In the genomic region with DNA sequence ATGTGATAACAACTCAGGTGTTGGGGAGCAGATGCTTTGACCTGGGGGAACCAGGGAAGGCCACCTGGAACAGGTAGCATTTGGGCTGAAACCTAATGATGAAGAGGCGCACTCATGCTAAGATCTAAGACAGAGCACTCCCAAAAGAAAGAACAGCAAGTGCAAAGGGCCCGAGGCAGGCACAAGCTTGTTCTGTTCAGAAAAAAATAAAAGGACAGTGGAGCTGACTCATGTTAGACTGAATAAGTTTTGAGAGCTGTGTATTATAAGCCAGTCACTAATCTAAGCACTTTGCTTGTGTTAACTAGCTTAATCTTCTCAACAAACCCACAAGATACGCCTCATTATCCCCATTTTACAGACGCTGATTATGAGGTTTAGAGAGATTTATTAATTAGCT, we compare ENCODE assay signal across 23 cellular contexts.
DNase-seq lines count a peak whose midpoint lies in the region; ATAC-seq, FAIRE-seq and TF ChIP-seq lines count a peak whose summit lies in the region.
"Had no signal": no experiment of that assay in that cellular context is flagged by ENCODE, and none has a peak within 500 bp of the region (broad histone marks: within the 10 kb centered on the region; RNA-seq: fewer than 3 reads in every experiment).

No MANE protein-coding gene starts in this region.

- H3K27ac ChIP-seq in HEK293 (ENCODE audit: extremely low read depth, low read depth, low read length) (no peak overlapping the region), K562 (ENCODE audit: extremely low read depth, low read depth, low read length) (no peak overlapping the region), foreskin keratinocyte (no peak overlapping the region), upper lobe of right lung (no peak overlapping the region), substantia nigra (ENCODE audit: low read depth, low read length, poor library complexity, severe bottlenecking) (no peak overlapping the region)
- H3K27ac ChIP-seq: 22Rv1; A549; BLaER1 treated with 17β-estradiol and CSF1 and Interleukin-3, amounts not matched to agents 10 nM and 100 nM; C4-2B had no signal

- H3K4me3 ChIP-seq in HEK293 (ENCODE audit: low read depth, low read length) (no peak overlapping the region), K562 (no peak overlapping the region), epithelial cell of esophagus (ENCODE audit: low read length) (no peak overlapping the region), upper lobe of right lung (no peak overlapping the region)
- H3K4me3 ChIP-seq: A549; BLaER1 treated with 17β-estradiol and CSF1 and Interleukin-3, amounts not matched to agents 10 nM and 100 nM had no signal

- CTCF ChIA-PET in HEK293 (lab: Yijun Ruan, JAX): no interaction called here
- CTCF ChIA-PET in K562 (lab: Yijun Ruan, JAX; ENCODE audit: low intra/inter-chr PET ratio): no interaction called here

- H3K79me2 ChIP-seq in K562 (ENCODE audit: control insufficient read depth, insufficient read depth, low read length): no peaks in the 10 kb centered on the region

- FAIRE-seq in K562 (lab: Jason Lieb, UNC): peak; percentile 32
- FAIRE-seq: A549, D721Med, G401.6, GM12891, GM19239 had no signal

- no peaks in the 10 kb centered on the region for H3K4me1 ChIP-seq in HEK293 (ENCODE audit: control insufficient read depth, insufficient read depth, low read length)
- H3K4me1 ChIP-seq in K562 (replicated peaks in 1 of 2; ENCODE audit: control insufficient read depth in 2 of 2, insufficient read depth in 2 of 2, low read length in 2 of 2): no peaks in the 10 kb centered on the region
- H3K4me1 ChIP-seq in foreskin keratinocyte: no peaks in the 10 kb centered on the region
- no peaks in the 10 kb centered on the region for H3K4me1 ChIP-seq in upper lobe of right lung
- H3K4me1 ChIP-seq: A549, Caco-2 had no signal

- 1% methylated on average over 4 of the region's 4 CpGs for WGBS in K562 (ENCODE audit: insufficient coverage, low coverage, missing lambda C conversion rate)

- POLR2A ChIA-PET in HEK293 (lab: Yijun Ruan, JAX): no interaction called here
- POLR2A ChIA-PET in K562 (lab: Yijun Ruan, JAX): no interaction called here

- no peak for DNase-seq in K562 (ENCODE audit: extremely low read depth in 1 of 4, low spot score in 3 of 4)
- DNase-seq in epithelial cell of esophagus (ENCODE audit: low read depth): peak; percentile 19
- no peak for DNase-seq in foreskin keratinocyte
- no peak for DNase-seq in upper lobe of right lung
- DNase-seq in substantia nigra (lab: John Stamatoyannopoulos, UW): no peak
- DNase-seq in SKM-1 (lab: John Stamatoyannopoulos, UW; ENCODE audit: unreplicated experiment): no peak
- DNase-seq: AML-193; Caco-2; Calu3; CD4-positive, alpha-beta T cell; CD8-positive, alpha-beta T cell; DMS79 treated with DMSO at 0.1 percent for 48 hours; GF-D8 had no signal

- no peak for TF ChIP-seq EP300 in K562 (IDR thresholded peaks at IDR 0.05; ENCODE audit: low read length)

- no TSS peak for BruUV-seq in K562 (replicated peaks; lab: Mats Ljungman, UMichigan)

- H3K27me3 ChIP-seq in K562 (ENCODE audit: control insufficient read depth in 2 of 2, insufficient read depth in 2 of 2, low read length in 2 of 2) (peaks cover 0 to 23% of the 10 kb centered on the region in 2 experiments; a peak in 2 of 5 replicates), foreskin keratinocyte (no peaks in the 10 kb centered on the region), upper lobe of right lung (no peaks in the 10 kb centered on the region)
- H3K27me3 ChIP-seq: BLaER1 treated with 17β-estradiol and CSF1 and Interleukin-3, amounts not matched to agents 10 nM and 100 nM had no signal

- intact Hi-C loops in K562 (cut with micrococcal nuclease) (no loop called here), upper lobe of right lung (cut with DNase I) (no loop called here)

- H3K4me2 ChIP-seq in K562 (ENCODE audit: insufficient read depth, low read length): no peak overlapping the region
- H3K4me2 ChIP-seq: A549 had no signal

- TF ChIP-seq POLR2A in K562 (conservative IDR thresholded peaks at IDR 0.05): no peak

- H2AFZ ChIP-seq in K562 (ENCODE audit: low read depth, low read length): no peak overlapping the region

- no peaks in the 10 kb centered on the region for H3K9me1 ChIP-seq in K562 (ENCODE audit: control insufficient read depth, insufficient read depth, low read length)

- no peak for ATAC-seq in K562
- ATAC-seq in foreskin keratinocyte: peak; percentile 37
- no peak for ATAC-seq in upper lobe of right lung
- no peak for ATAC-seq in HG03342 (IDR thresholded peaks at IDR 0.05; ENCODE audit: unreplicated experiment)
- ATAC-seq: A549; CD8-positive, alpha-beta T cell had no signal

- H3K36me3 ChIP-seq in HEK293 (ENCODE audit: control insufficient read depth in 2 of 2, insufficient read depth in 1 of 2, low read length in 2 of 2) (no peaks in the 10 kb centered on the region), K562 (ENCODE audit: control insufficient read depth, insufficient read depth, low read length) (no peaks in the 10 kb centered on the region), upper lobe of right lung (no peaks in the 10 kb centered on the region)
- H3K36me3 ChIP-seq: BLaER1 treated with 17β-estradiol and CSF1 and Interleukin-3, amounts not matched to agents 10 nM and 100 nM had no signal

- H3K9ac ChIP-seq in K562 (ENCODE audit: insufficient read depth in 1 of 2, low read depth in 2 of 2, low read length in 2 of 2): no peak overlapping the region
- H3K9ac ChIP-seq: BLaER1 treated with 17β-estradiol and CSF1 and Interleukin-3, amounts not matched to agents 10 nM and 100 nM had no signal

- in situ Hi-C loops in K562 (cut with MboI): no loop called here

- H3K9me3 ChIP-seq in HEK293 (ENCODE audit: control insufficient read depth, insufficient read depth, low read depth, low read length): no peaks in the 10 kb centered on the region
- no peaks in the 10 kb centered on the region for H3K9me3 ChIP-seq in K562 (replicated peaks; ENCODE audit: control insufficient read depth, insufficient read depth, low read depth, low read length)
- no peaks in the 10 kb centered on the region for H3K9me3 ChIP-seq in upper lobe of right lung
- H3K9me3 ChIP-seq: A549; BLaER1 treated with 17β-estradiol and CSF1 and Interleukin-3, amounts not matched to agents 10 nM and 100 nM; Caco-2 had no signal

- no peaks in the 10 kb centered on the region; the same call in 1 of the 2 replicates for H4K20me1 ChIP-seq in K562 (replicated peaks; ENCODE audit: control insufficient read depth, insufficient read depth, low read length)
- H4K20me1 ChIP-seq: BLaER1 treated with 17β-estradiol and CSF1 and Interleukin-3, amounts not matched to agents 10 nM and 100 nM had no signal

- TF ChIP-seq RAD21 in K562 (CRISPR knock-in tag; conservative IDR thresholded peaks at IDR 0.05 in 1 of 2, IDR thresholded peaks at IDR 0.05 in 1 of 2): no peak

- TF ChIP-seq CTCF in HEK293 (tag by site-specific recombination; IDR thresholded peaks at IDR 0.05): no peak
- no peak for TF ChIP-seq CTCF in K562 (IDR thresholded peaks at IDR 0.05 in 2 of 3, conservative IDR thresholded peaks at IDR 0.05 in 1 of 3; ENCODE audit: insufficient read depth in 2 of 3, low read depth in 1 of 3, low read length in 3 of 3)
- no peak for TF ChIP-seq CTCF in epithelial cell of esophagus (IDR thresholded peaks at IDR 0.05; ENCODE audit: insufficient read depth, low read depth, low read length, missing control alignments)
- no peak for TF ChIP-seq CTCF in foreskin keratinocyte (conservative IDR thresholded peaks at IDR 0.05)
- no peak for TF ChIP-seq CTCF in upper lobe of right lung (IDR thresholded peaks at IDR 0.05)

TF ChIP-seq in HEK293, 187 proteins besides CTCF, POLR2A, EP300 and RAD21:
- TF ChIP-seq, protein P1, sequence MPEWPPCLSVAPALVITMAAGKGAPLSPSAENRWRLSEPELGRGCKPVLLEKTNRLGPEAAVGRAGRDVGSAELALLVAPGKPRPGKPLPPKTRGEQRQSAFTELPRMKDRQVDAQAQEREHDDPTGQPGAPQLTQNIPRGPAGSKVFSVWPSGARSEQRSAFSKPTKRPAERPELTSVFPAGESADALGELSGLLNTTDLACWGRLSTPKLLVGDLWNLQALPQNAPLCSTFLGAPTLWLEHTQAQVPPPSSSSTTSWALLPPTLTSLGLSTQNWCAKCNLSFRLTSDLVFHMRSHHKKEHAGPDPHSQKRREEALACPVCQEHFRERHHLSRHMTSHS (tag by site-specific recombination; IDR thresholded peaks at IDR 0.05): no peak
- TF ChIP-seq ZNF623 (tag by site-specific recombination; IDR thresholded peaks at IDR 0.05): peak; percentile 72

TF ChIP-seq in K562, 482 proteins besides CTCF, POLR2A, EP300 and RAD21 (continues in another document):
- TF ChIP-seq, protein P2, sequence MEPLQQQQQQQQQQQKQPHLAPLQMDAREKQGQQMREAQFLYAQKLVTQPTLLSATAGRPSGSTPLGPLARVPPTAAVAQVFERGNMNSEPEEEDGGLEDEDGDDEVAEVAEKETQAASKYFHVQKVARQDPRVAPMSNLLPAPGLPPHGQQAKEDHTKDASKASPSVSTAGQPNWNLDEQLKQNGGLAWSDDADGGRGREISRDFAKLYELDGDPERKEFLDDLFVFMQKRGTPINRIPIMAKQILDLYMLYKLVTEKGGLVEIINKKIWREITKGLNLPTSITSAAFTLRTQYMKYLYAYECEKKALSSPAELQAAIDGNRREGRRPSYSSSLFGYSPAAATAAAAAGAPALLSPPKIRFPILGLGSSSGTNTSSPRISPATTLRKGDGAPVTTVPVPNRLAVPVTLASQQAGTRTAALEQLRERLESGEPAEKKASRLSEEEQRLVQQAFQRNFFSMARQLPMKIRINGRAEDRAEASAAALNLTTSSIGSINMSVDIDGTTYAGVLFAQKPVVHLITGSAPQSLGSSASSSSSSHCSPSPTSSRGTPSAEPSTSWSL (CRISPR knock-in tag; IDR thresholded peaks at IDR 0.05; ENCODE audit: borderline replicate concordance): no peak
- TF ChIP-seq ZFPM2 (CRISPR knock-in tag; IDR thresholded peaks at IDR 0.05) (no peak), CBX5 (IDR thresholded peaks at IDR 0.05; ENCODE audit: borderline replicate concordance, low read depth) (no peak), LCOR (CRISPR knock-in tag; IDR thresholded peaks at IDR 0.05) (no peak), POU5F1 (IDR thresholded peaks at IDR 0.05; ENCODE audit: borderline replicate concordance, low read depth, low read length, partially characterized antibody) (no peak), CHD1 (IDR thresholded peaks at IDR 0.05; ENCODE audit: low read length) (no peak), HDAC6 (IDR thresholded peaks at IDR 0.05; ENCODE audit: low read depth, low read length) (no peak), CBFA2T3 (IDR thresholded peaks at IDR 0.05) (no peak)
- TF ChIP-seq, protein P3, sequence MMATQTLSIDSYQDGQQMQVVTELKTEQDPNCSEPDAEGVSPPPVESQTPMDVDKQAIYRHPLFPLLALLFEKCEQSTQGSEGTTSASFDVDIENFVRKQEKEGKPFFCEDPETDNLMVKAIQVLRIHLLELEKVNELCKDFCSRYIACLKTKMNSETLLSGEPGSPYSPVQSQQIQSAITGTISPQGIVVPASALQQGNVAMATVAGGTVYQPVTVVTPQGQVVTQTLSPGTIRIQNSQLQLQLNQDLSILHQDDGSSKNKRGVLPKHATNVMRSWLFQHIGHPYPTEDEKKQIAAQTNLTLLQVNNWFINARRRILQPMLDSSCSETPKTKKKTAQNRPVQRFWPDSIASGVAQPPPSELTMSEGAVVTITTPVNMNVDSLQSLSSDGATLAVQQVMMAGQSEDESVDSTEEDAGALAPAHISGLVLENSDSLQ (IDR thresholded peaks at IDR 0.05): no peak
